In genomic region chr11:74311352-74311926, GRCh38 we compare ENCODE assay signal across 1 cellular context.
TF ChIP-seq lines count a peak whose summit lies in the region.

P4HA3 (minus strand) TSS chr11:74311640; CDS start chr11:74311611, 29 bp downstream.

TF ChIP-seq in HepG2, 621 proteins besides CTCF, POLR2A, EP300 and RAD21 (continued from another document):
- peak; percentile 51 for TF ChIP-seq ZNF687 (CRISPR knock-in tag; IDR thresholded peaks at IDR 0.05)
- no peak for TF ChIP-seq TEAD2 (CRISPR knock-in tag; IDR thresholded peaks at IDR 0.05)
- no peak for TF ChIP-seq ZNF564 (CRISPR knock-in tag; IDR thresholded peaks at IDR 0.05)
- peak; percentile 56 for TF ChIP-seq HNRNPLL (IDR thresholded peaks at IDR 0.05; ENCODE audit: low read depth, low read length, poor library complexity, severe bottlenecking)
- TF ChIP-seq FOSL2 (CRISPR knock-in tag; IDR thresholded peaks at IDR 0.05), result no peak
- TF ChIP-seq ZNF616 (CRISPR knock-in tag; IDR thresholded peaks at IDR 0.05; ENCODE audit: low read depth), result no peak
- peak; percentile 58; the same call in 1 of the 2 replicates for TF ChIP-seq ZNF563 (CRISPR knock-in tag; IDR thresholded peaks at IDR 0.05)
- TF ChIP-seq PHF5A (CRISPR knock-in tag; IDR thresholded peaks at IDR 0.05; ENCODE audit: low read depth, unreplicated experiment), result no peak
